9 cellular contexts compared by ENCODE assay signal in genomic region chr17:64781810-64782555, GRCh38.
DNase-seq lines count a peak whose midpoint lies in the region; ATAC-seq, FAIRE-seq and TF ChIP-seq lines count a peak whose summit lies in the region.
"Had no signal": no experiment of that assay in that cellular context is flagged by ENCODE, and none has a peak within 500 bp of the region (broad histone marks: within the 10 kb centered on the region; RNA-seq: fewer than 3 reads in every experiment).

No MANE protein-coding gene starts in this region.

- no peak overlapping the region for H3K27ac Mint-ChIP-seq in activated CD8-positive, alpha-beta memory T cell treated with anti-CD3 and anti-CD28 coated beads, Interleukin-2, amount 10 ng/mL, durations not matched to agents 7 days and 5 days

- no peaks in the 10 kb centered on the region for H3K79me2 ChIP-seq in GM12878 (ENCODE audit: control insufficient read depth, insufficient read depth, low read length)

- BruUV-seq in GM12878 (replicated peaks; lab: Mats Ljungman, UMichigan): TSS peak; percentile 70

- no peak overlapping the region for H3K27ac ChIP-seq in GM12878 (ENCODE audit: control insufficient read depth, insufficient read depth)
- H3K27ac ChIP-seq in testis: no peak overlapping the region

- H3K4me3 Mint-ChIP-seq in activated CD8-positive, alpha-beta memory T cell treated with anti-CD3 and anti-CD28 coated beads, Interleukin-2, amount 10 ng/mL, durations not matched to agents 7 days and 5 days: no peak overlapping the region

- H3K9me3 ChIP-seq in GM12878 (replicated peaks; ENCODE audit: control insufficient read depth, insufficient read depth, low read length) (no peaks in the 10 kb centered on the region; the same call in 2 of the 3 replicates), testis (no peaks in the 10 kb centered on the region)

- H3K36me3 ChIP-seq in GM12878 (ENCODE audit: control insufficient read depth in 2 of 2, insufficient read depth in 2 of 2, low read length in 1 of 2): no peaks in the 10 kb centered on the region; a peak in 1 of 4 replicates
- no peaks in the 10 kb centered on the region for H3K36me3 ChIP-seq in testis (ENCODE audit: low read depth, missing control alignments)

- H3K4me1 ChIP-seq in GM12878 (ENCODE audit: control insufficient read depth, insufficient read depth, low read length) (peaks cover 23% of the 10 kb centered on the region), testis (peaks cover 5% of the 10 kb centered on the region)

- CTCF ChIA-PET in activated CD8-positive, alpha-beta memory T cell treated with anti-CD3 and anti-CD28 coated beads, Interleukin-2, amount 10 ng/mL, durations not matched to agents 7 days and 5 days (lab: Charles Lee): no interaction called here
- CTCF ChIA-PET in GM12878 (lab: Yijun Ruan, JAX): no interaction called here

- TF ChIP-seq EP300 in GM12878 (IDR thresholded peaks at IDR 0.05; ENCODE audit: borderline replicate concordance in 1 of 2, control insufficient read depth in 1 of 2, low read depth in 2 of 2, low read length in 2 of 2): no peak

- H3K9ac ChIP-seq in GM12878 (ENCODE audit: control insufficient read depth, insufficient read depth, low read length): no peak overlapping the region

- POLR2A ChIA-PET in GM12878 (lab: Charles Lee): interaction anchor here (0.6 kb wide), 1 partner anchor 11 kb away, joined by 3 read pairs; no protein-coding TSS in a partner anchor

- 77% methylated on average over 17 of the region's 17 CpGs for WGBS in GM12878 (ENCODE audit: insufficient coverage, insufficient replicate concordance, low lambda C conversion rate, missing lambda C conversion rate)
- 67 to 78% methylated on average over 9 to 17 of the region's 17 CpGs for WGBS in testis, 2 donors

- no peak for TF ChIP-seq POLR2A in GM12878 (IDR thresholded peaks at IDR 0.05; ENCODE audit: low read depth, low read length)
- TF ChIP-seq POLR2A in testis (IDR thresholded peaks at IDR 0.05): no peak

- H2AFZ ChIP-seq in GM12878 (ENCODE audit: control insufficient read depth, low read depth, low read length): no peak overlapping the region

- no peak for TF ChIP-seq CTCF in GM12878 (IDR thresholded peaks at IDR 0.05 in 2 of 3, conservative IDR thresholded peaks at IDR 0.05 in 1 of 3; ENCODE audit: control insufficient read depth in 2 of 3, extremely low read depth in 1 of 3, insufficient read depth in 1 of 3, low read depth in 3 of 3, low read length in 3 of 3)
- TF ChIP-seq CTCF in testis (IDR thresholded peaks at IDR 0.05): no peak

- RAD21 ChIA-PET in GM12878 (lab: Charles Lee; ENCODE audit: unreplicated experiment): no interaction called here

- H3K9me3 Mint-ChIP-seq in activated CD8-positive, alpha-beta memory T cell treated with anti-CD3 and anti-CD28 coated beads, Interleukin-2, amount 10 ng/mL, durations not matched to agents 7 days and 5 days (ENCODE audit: low read depth): no peaks in the 10 kb centered on the region

- H3K27me3 ChIP-seq in GM12878 (replicated peaks in 1 of 2; ENCODE audit: control insufficient read depth in 2 of 2, insufficient read depth in 2 of 2, low read length in 1 of 2) (peaks cover 7 to 12% of the 10 kb centered on the region in 2 experiments; a peak in 3 of 4 replicates), testis (no peaks in the 10 kb centered on the region)

- SMC1A ChIA-PET in GM12878 (lab: Charles Lee; ENCODE audit: uncharacterized antibody, unreplicated experiment): no interaction called here

- intact Hi-C loops in GM12878 (cut with micrococcal nuclease; ENCODE audit: unreplicated experiment): no loop called here
- intact Hi-C loops in testis (cut with DNase I; ENCODE audit: low total_unique reads): no loop called here

- peaks cover 33% of the 10 kb centered on the region for H3K4me1 Mint-ChIP-seq in activated CD8-positive, alpha-beta memory T cell treated with anti-CD3 and anti-CD28 coated beads, Interleukin-2, amount 10 ng/mL, durations not matched to agents 7 days and 5 days

- no peak for ATAC-seq in activated CD8-positive, alpha-beta memory T cell treated with anti-CD3 and anti-CD28 coated beads, Interleukin-2, amount 10 ng/mL, durations not matched to agents 7 days and 5 days
- ATAC-seq in GM12878 (no peak), left lobe of liver (no peak), HG02840 (IDR thresholded peaks at IDR 0.05; ENCODE audit: low FRiP score, unreplicated experiment) (no peak)

- H3K36me3 Mint-ChIP-seq in activated CD8-positive, alpha-beta memory T cell treated with anti-CD3 and anti-CD28 coated beads, Interleukin-2, amount 10 ng/mL, durations not matched to agents 7 days and 5 days: no peaks in the 10 kb centered on the region

- H3K4me3 ChIP-seq in GM12878 (no peak overlapping the region), testis (peak overlapping the region; percentile 32 to 43)

- no peaks in the 10 kb centered on the region for H4K20me1 ChIP-seq in GM12878 (ENCODE audit: control insufficient read depth, insufficient read depth)

- in situ Hi-C loops in GM12878 (cut with MboI): no loop called here

- FAIRE-seq in GM12878 (lab: Jason Lieb, UNC): no peak

- TF ChIP-seq RAD21 in GM12878 (IDR thresholded peaks at IDR 0.05; ENCODE audit: insufficient read depth, low read depth, low read length): no peak

- peak overlapping the region; percentile 42; the same call in 1 of the 2 replicates for H3K4me2 ChIP-seq in GM12878 (ENCODE audit: control insufficient read depth, insufficient read depth)

- peaks cover 18% of the 10 kb centered on the region for H3K27me3 Mint-ChIP-seq in activated CD8-positive, alpha-beta memory T cell treated with anti-CD3 and anti-CD28 coated beads, Interleukin-2, amount 10 ng/mL, durations not matched to agents 7 days and 5 days

- peak; percentile 55 for DNase-seq in activated CD8-positive, alpha-beta memory T cell treated with anti-CD3 and anti-CD28 coated beads, Interleukin-2, amount 50 U/mL, for 48 hours
- DNase-seq in activated CD8-positive, alpha-beta memory T cell treated with anti-CD3 and anti-CD28 coated beads, Interleukin-2, amount 10 ng/mL, durations not matched to agents 7 days and 5 days: no peak
- DNase-seq in GM12878 (ENCODE audit: low read depth, low spot score) (no peak), left lobe of liver (ENCODE audit: low spot score) (peak; percentile 40), testis (no peak), medulla oblongata (ENCODE audit: extremely low spot score) (no peak), cerebellar nuclear complex (lab: John Stamatoyannopoulos, UW) (no peak)
- DNase-seq: cortex of kidney had no signal

TF ChIP-seq in GM12878, 131 proteins besides CTCF, POLR2A, EP300 and RAD21 (continues in another document):
- TF ChIP-seq ELK1 (IDR thresholded peaks at IDR 0.05; ENCODE audit: low read depth, low read length) (no peak), CUX1 (IDR thresholded peaks at IDR 0.05; ENCODE audit: insufficient replicate concordance, low read depth, low read length) (no peak), TBL1XR1 (IDR thresholded peaks at IDR 0.05; ENCODE audit: low read depth, low read length) (no peak), FOXM1 (IDR thresholded peaks at IDR 0.05; ENCODE audit: low read depth, low read length) (no peak), SMAD1 (IDR thresholded peaks at IDR 0.05; ENCODE audit: low read depth, partially characterized antibody) (no peak), ZNF24 (IDR thresholded peaks at IDR 0.05) (no peak), DPF2 (IDR thresholded peaks at IDR 0.05) (no peak)

Comparison
In these comparisons a context has a peak if more than half of its experiments do, and no peak if none do; other contexts are left out.
1. DNase-seq: peak in activated CD8-positive, alpha-beta memory T cell treated with anti-CD3 and anti-CD28 coated beads, Interleukin-2, amount 50 U/mL, for 48 hours (single experiment) and left lobe of liver (single experiment); none in activated CD8-positive, alpha-beta memory T cell treated with anti-CD3 and anti-CD28 coated beads, Interleukin-2, amount 10 ng/mL, durations not matched to agents 7 days and 5 days (single experiment), GM12878 (single experiment), testis (single experiment), medulla oblongata (single experiment) and cerebellar nuclear complex (0 of 2).